11 cellular contexts compared by ENCODE assay signal in the genomic region with DNA sequence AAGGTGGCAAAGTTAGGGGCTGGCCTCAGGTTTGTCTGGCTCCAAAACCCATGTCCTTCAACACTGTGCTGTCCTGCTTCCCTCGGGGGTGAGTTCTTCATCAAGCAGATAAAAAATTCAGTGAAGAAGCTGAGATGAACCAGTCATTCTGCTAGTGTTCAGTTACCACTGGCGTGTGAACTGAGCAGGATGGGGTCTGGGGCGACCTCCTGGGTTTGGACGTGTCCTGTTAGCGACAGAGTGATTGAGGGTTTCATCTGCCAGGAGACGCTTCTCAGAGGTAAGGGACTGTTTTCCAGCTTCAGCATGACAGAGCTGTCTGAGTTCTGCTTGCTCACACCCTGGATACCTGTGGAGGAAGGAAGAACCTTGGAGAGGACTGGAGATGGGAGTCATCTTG. TPM values are rescaled to one million over a fixed set of nuclear protein-coding genes. Genes with fewer than 3 reads are reported as not detected.
A peak's percentile ranks its signal among the peaks of the same experiment; 100 is the strongest.
DNase-seq lines count a peak whose midpoint lies in the region; ATAC-seq lines count a peak whose summit lies in the region.
"Had no signal": no experiment of that assay in that cellular context is flagged by ENCODE, and none has a peak within 500 bp of the region (broad histone marks: within the 10 kb centered on the region; RNA-seq: fewer than 3 reads in every experiment).

No MANE protein-coding gene starts in this region.

- POLR2A ChIA-PET in T-cell (lab: Charles Lee): no interaction called here

- peak overlapping the region; percentile 79 to 80 for H3K27ac Mint-ChIP-seq in T-cell
- H3K27ac Mint-ChIP-seq in stimulated activated effector memory CD8-positive, alpha-beta T cell treated with anti-CD3 and anti-CD28 coated beads, Interleukin-12 subunit alpha, Interleukin-12 subunit beta, amount 100 ng/mL, for 72 hours: peak overlapping the region; percentile 94

- peak overlapping the region; percentile 64 for H3K27ac ChIP-seq in epithelial cell of prostate

- ATAC-seq in T-cell (replicated peaks in 1 of 4): no peak
- peak; percentile 3 for ATAC-seq in stimulated activated effector memory CD8-positive, alpha-beta T cell treated with anti-CD3 and anti-CD28 coated beads, Interleukin-12 subunit alpha, Interleukin-12 subunit beta, amount 100 ng/mL, for 72 hours
- no peak for ATAC-seq in HG02759 (IDR thresholded peaks at IDR 0.05; ENCODE audit: unreplicated experiment)
- ATAC-seq in HG03565 (IDR thresholded peaks at IDR 0.05; ENCODE audit: unreplicated experiment): no peak

- peaks cover 21 to 29% (median 28%) of the 10 kb centered on the region in 3 donors for H3K4me1 Mint-ChIP-seq in T-cell
- peaks cover 25% of the 10 kb centered on the region for H3K4me1 Mint-ChIP-seq in stimulated activated effector memory CD8-positive, alpha-beta T cell treated with anti-CD3 and anti-CD28 coated beads, Interleukin-12 subunit alpha, Interleukin-12 subunit beta, amount 100 ng/mL, for 72 hours

- CTCF ChIA-PET in T-cell (lab: Charles Lee): interaction anchor here in 1 of 2 donors (1.1 to 1.3 kb wide), 2 partner anchors 13 to 16 kb away, joined by 3 read pairs; no protein-coding TSS in a partner anchor

- H3K27me3 Mint-ChIP-seq in T-cell: no peaks in the 10 kb centered on the region

- H3K9me3 Mint-ChIP-seq in T-cell: no peaks in the 10 kb centered on the region
- H3K9me3 Mint-ChIP-seq in stimulated activated effector memory CD8-positive, alpha-beta T cell treated with anti-CD3 and anti-CD28 coated beads, Interleukin-12 subunit alpha, Interleukin-12 subunit beta, amount 100 ng/mL, for 72 hours: no peaks in the 10 kb centered on the region

- peak; percentile 49 for DNase-seq in activated CD8-positive, alpha-beta memory T cell treated with anti-CD3 and anti-CD28 coated beads, Interleukin-2, amount 50 U/mL, for 48 hours
- DNase-seq in activated CD8-positive, alpha-beta memory T cell treated with anti-CD3 and anti-CD28 coated beads, Interleukin-2, amount 50 U/mL, for 4 hours: no peak
- no peak for DNase-seq in T-cell
- no peak for DNase-seq in epithelial cell of prostate (ENCODE audit: low read depth, low spot score)
- DNase-seq in stimulated activated effector memory CD8-positive, alpha-beta T cell treated with anti-CD3 and anti-CD28 coated beads, Interleukin-12 subunit alpha, Interleukin-12 subunit beta, amount 100 ng/mL, for 72 hours (ENCODE audit: low spot score in 2 of 2): no peak
- no peak for DNase-seq in superior temporal gyrus (ENCODE audit: extremely low spot score)
- DNase-seq: activated gamma-delta T cell treated with Interleukin-2 at 50 U/mL for 16 hours; NCI-H1930; stimulated activated CD4-positive, alpha-beta T cell treated with anti-CD3 and anti-CD28 coated beads, Interleukin-4, amount 100 ng/mL, for 4 hours had no signal

- no peak overlapping the region for H3K4me3 Mint-ChIP-seq in T-cell
- no peak overlapping the region for H3K4me3 Mint-ChIP-seq in stimulated activated effector memory CD8-positive, alpha-beta T cell treated with anti-CD3 and anti-CD28 coated beads, Interleukin-12 subunit alpha, Interleukin-12 subunit beta, amount 100 ng/mL, for 72 hours

- H3K36me3 Mint-ChIP-seq in T-cell: peaks cover 23% of the 10 kb centered on the region
- peaks cover 61% of the 10 kb centered on the region for H3K36me3 Mint-ChIP-seq in stimulated activated effector memory CD8-positive, alpha-beta T cell treated with anti-CD3 and anti-CD28 coated beads, Interleukin-12 subunit alpha, Interleukin-12 subunit beta, amount 100 ng/mL, for 72 hours

RNA-seq across cellular contexts. Expression of a gene that starts 14.6 kb away (rescaled TPM):
- total RNA-seq in T-cell: 10 to 100 TPM; 24.1 to 41.4 (median 37.4) TPM

RNA-seq across cellular contexts. Expression of a gene that starts 59.0 kb away (rescaled TPM):
- 10 to 100 TPM; 39.1 to 54.3 (median 42.6) TPM for total RNA-seq in T-cell
